In genomic region chr1:32900371-32900955, GRCh38 we compare ENCODE assay signal across 8 cellular contexts. TPM values are rescaled to one million over a fixed set of nuclear protein-coding genes. Genes with fewer than 3 reads are reported as not detected.
DNase-seq lines count a peak whose midpoint lies in the region; ATAC-seq, FAIRE-seq and TF ChIP-seq lines count a peak whose summit lies in the region.

No MANE protein-coding gene starts in this region.

- H3K9ac ChIP-seq in SU-DHL-6 (ENCODE audit: low read length) = peak overlapping the region; percentile 41; the same call in 1 of the 2 replicates
- peak overlapping the region; percentile 51 for H3K9ac ChIP-seq in trophoblast cell (ENCODE audit: low read length)

- peak overlapping the region; percentile 56 for H3K18ac ChIP-seq in trophoblast cell (ENCODE audit: low read length)

- H3K79me2 ChIP-seq in DOHH2 (ENCODE audit: control insufficient read depth, low read length) (no peaks in the 10 kb centered on the region), SU-DHL-6 (ENCODE audit: insufficient read depth, low read length) (no peaks in the 10 kb centered on the region), trophoblast cell (ENCODE audit: control insufficient read depth, insufficient read depth, low read length, poor library complexity) (peaks cover 15% of the 10 kb centered on the region)

- H3K27ac ChIP-seq in DOHH2 (ENCODE audit: low read depth, low read length) (no peak overlapping the region), SU-DHL-6 (ENCODE audit: low read depth, low read length) (no peak overlapping the region), trophoblast cell (ENCODE audit: low read depth, low read length) (peak overlapping the region; percentile 27)

- peak overlapping the region; percentile 92 for H2BK5ac ChIP-seq in trophoblast cell (ENCODE audit: low read depth, low read length, poor library complexity)

- H4K20me1 ChIP-seq in DOHH2 (ENCODE audit: control insufficient read depth, insufficient read depth, low read depth, low read length) = no peaks in the 10 kb centered on the region
- H4K20me1 ChIP-seq in SU-DHL-6 (ENCODE audit: low read depth, low read length) = no peaks in the 10 kb centered on the region

- peak overlapping the region; percentile 99 for H3K14ac ChIP-seq in trophoblast cell (ENCODE audit: low read length)

- H3K4me3 ChIP-seq in DOHH2 (ENCODE audit: low read length) (peak overlapping the region; percentile 54), SU-DHL-6 (ENCODE audit: insufficient read depth, low read length, poor library complexity, severe bottlenecking) (peak overlapping the region; percentile 46), foreskin fibroblast (ENCODE audit: low read depth in 1 of 2, low read length in 2 of 2) (peak overlapping the region; percentile 64 to 65), trophoblast cell (ENCODE audit: low read depth, low read length) (peak overlapping the region; percentile 76)

- no peak for ATAC-seq in HG02623 (IDR thresholded peaks at IDR 0.05; ENCODE audit: unreplicated experiment)

- no peak for TF ChIP-seq POLR2A in H54 (IDR thresholded peaks at IDR 0.05; ENCODE audit: low read depth, low read length)

- H3K9me3 ChIP-seq in DOHH2 (ENCODE audit: control insufficient read depth, insufficient read depth, low read length) (no peaks in the 10 kb centered on the region), SU-DHL-6 (ENCODE audit: insufficient read depth, low read length) (no peaks in the 10 kb centered on the region), trophoblast cell (ENCODE audit: insufficient read depth, low read depth, low read length) (peaks cover 3% of the 10 kb centered on the region)

- H3K4me1 ChIP-seq in DOHH2 (ENCODE audit: control insufficient read depth, low read length) (peaks cover 8% of the 10 kb centered on the region), trophoblast cell (ENCODE audit: control insufficient read depth in 1 of 2, insufficient read depth in 2 of 2, low read length in 2 of 2) (peaks cover 36 to 48% of the 10 kb centered on the region in 2 experiments)

- no peak overlapping the region for H3K23ac ChIP-seq in trophoblast cell (ENCODE audit: low read length)

- H2BK12ac ChIP-seq in trophoblast cell (ENCODE audit: low read length) = peak overlapping the region; percentile 30

- peaks cover 19% of the 10 kb centered on the region for H3K79me1 ChIP-seq in trophoblast cell (ENCODE audit: low read length)

- H2AK5ac ChIP-seq in trophoblast cell (ENCODE audit: low read length) = peak overlapping the region; percentile 88

- peak overlapping the region; percentile 98 for H4K91ac ChIP-seq in trophoblast cell (ENCODE audit: low read depth, low read length)

- H3K9me2 ChIP-seq in DOHH2 (replicated peaks; ENCODE audit: control insufficient read depth, low read length) (no peaks in the 10 kb centered on the region), SU-DHL-6 (replicated peaks; ENCODE audit: insufficient read depth, low read length) (no peaks in the 10 kb centered on the region)

- H2BK120ac ChIP-seq in trophoblast cell (ENCODE audit: insufficient read depth, low read length, poor library complexity) = peak overlapping the region; percentile 93

- WGBS in trophoblast cell (ENCODE audit: extremely low coverage, insufficient coverage, insufficient read length) = no CpG with 5 or more reads among the region's 22 CpGs

- H3K27me3 ChIP-seq in DOHH2 (ENCODE audit: control insufficient read depth, low read length) = peaks cover 57% of the 10 kb centered on the region
- H3K27me3 ChIP-seq in SU-DHL-6 (ENCODE audit: low read length) = no peaks in the 10 kb centered on the region
- no peaks in the 10 kb centered on the region for H3K27me3 ChIP-seq in trophoblast cell (ENCODE audit: insufficient read depth, low read length)

- TF ChIP-seq CTCF in DOHH2 (IDR thresholded peaks at IDR 0.05; ENCODE audit: low read depth, low read length, poor library complexity, severe bottlenecking) (no peak), SU-DHL-6 (IDR thresholded peaks at IDR 0.05; ENCODE audit: insufficient read depth, low read length, poor library complexity, severe bottlenecking) (no peak), foreskin fibroblast (IDR thresholded peaks at IDR 0.05; ENCODE audit: low read depth, low read length) (no peak)

- H3K36me3 ChIP-seq in DOHH2 (ENCODE audit: control insufficient read depth, low read length) = no peaks in the 10 kb centered on the region
- H3K36me3 ChIP-seq in SU-DHL-6 (ENCODE audit: low read length) = no peaks in the 10 kb centered on the region
- H3K36me3 ChIP-seq in trophoblast cell (ENCODE audit: control insufficient read depth in 1 of 2, insufficient read depth in 2 of 2, low read length in 2 of 2) = peaks cover 16 to 19% of the 10 kb centered on the region in 2 experiments

- peak in 1 of 2 donors; percentile 34 for DNase-seq in foreskin fibroblast
- DNase-seq in trophoblast cell = peak in 1 of 2 donors; percentile 40
- no peak for DNase-seq in hypothalamus (lab: John Stamatoyannopoulos, UW)
- DNase-seq in H54 (ENCODE audit: insufficient read length, low spot score) = no peak
- DNase-seq in stimulated activated CD4-positive, alpha-beta T cell treated with anti-CD3 and anti-CD28 coated beads, Interleukin-4, amount 100 ng/mL, for 4 hours = no peak

- H3F3A ChIP-seq in DOHH2 (ENCODE audit: control insufficient read depth, insufficient read depth) (no peaks in the 10 kb centered on the region), SU-DHL-6 (ENCODE audit: insufficient read depth) (no peaks in the 10 kb centered on the region)

- peak overlapping the region; percentile 98 for H3K4ac ChIP-seq in trophoblast cell (ENCODE audit: low read depth, low read length)

- peak overlapping the region; percentile 96 for H4K8ac ChIP-seq in trophoblast cell (ENCODE audit: low read depth, low read length)

- peak overlapping the region; percentile 93 for H4K12ac ChIP-seq in trophoblast cell (ENCODE audit: low read depth, low read length)

- H2AFZ ChIP-seq in SU-DHL-6 (ENCODE audit: low read depth, low read length, severe bottlenecking) = no peak overlapping the region
- peak overlapping the region; percentile 86 for H2AFZ ChIP-seq in trophoblast cell (ENCODE audit: insufficient read depth, low read length, poor library complexity)

- FAIRE-seq in H54 (lab: Jason Lieb, UNC) = no peak

- H3K4me2 ChIP-seq in DOHH2 (ENCODE audit: low read length) = peak overlapping the region; percentile 51
- H3K4me2 ChIP-seq in SU-DHL-6 (ENCODE audit: low read depth, low read length, poor library complexity, severe bottlenecking) = peak overlapping the region; percentile 60
- H3K4me2 ChIP-seq in trophoblast cell (ENCODE audit: low read length) = peak overlapping the region; percentile 76

RNA-seq across cellular contexts. Expression of gene TMEM54, which starts 0.7 kb away (rescaled TPM):
- 172 and 195 TPM in 2 replicates for polyA plus RNA-seq in trophoblast cell (2013)

RNA-seq across cellular contexts. Expression of gene HPCA, which starts 14.2 kb away (rescaled TPM):
- 0.83 and 1.4 TPM in 2 replicates for polyA plus RNA-seq in trophoblast cell (2013)

RNA-seq across cellular contexts. Expression of gene FNDC5, which starts 29.8 kb away (rescaled TPM):
- polyA plus RNA-seq in trophoblast cell (2013) = 1.1 and 1.3 TPM in 2 replicates
